ENCODE assay signal across 9 cellular contexts in the genomic region with DNA sequence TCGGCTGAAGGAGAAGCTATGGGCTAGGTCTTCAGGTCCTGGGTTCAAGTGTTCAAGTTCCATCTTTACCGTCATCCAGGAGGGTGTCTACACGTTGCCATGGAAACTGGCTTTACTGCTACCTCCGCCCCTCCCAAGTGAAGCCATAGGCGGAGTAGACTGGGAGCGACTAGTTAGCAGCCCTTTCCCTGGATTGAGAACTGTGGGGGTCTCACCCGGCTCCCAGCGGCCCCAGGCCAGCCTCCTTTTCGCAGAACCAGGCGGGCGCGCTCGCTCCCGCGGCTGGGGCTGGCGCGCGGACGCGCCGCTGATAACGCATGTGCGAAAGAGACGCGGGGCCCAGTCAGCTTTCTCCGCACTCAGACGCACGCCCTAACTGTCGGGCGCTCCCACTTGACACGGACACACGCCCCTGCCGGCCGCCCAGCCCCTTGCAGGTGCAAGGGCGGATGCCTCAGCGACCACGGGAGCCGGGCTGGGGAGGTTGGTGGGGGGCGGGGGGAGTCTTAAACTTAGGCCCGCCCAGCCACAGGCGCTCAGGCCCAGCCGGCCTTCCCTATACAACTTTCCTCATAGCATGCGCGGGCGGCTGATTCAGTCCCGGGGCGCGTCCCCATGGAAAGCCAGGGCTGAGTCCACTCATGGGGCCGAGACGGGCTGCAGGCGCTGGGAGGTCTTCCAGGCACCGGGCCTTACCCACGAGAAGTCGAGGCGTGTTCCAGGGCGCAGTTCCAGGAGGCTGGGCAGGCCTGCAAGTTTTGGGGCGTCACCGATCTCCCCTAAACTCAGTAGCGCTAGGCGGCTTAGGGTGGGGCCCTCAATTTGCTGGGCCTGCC. TPM values are rescaled to one million over a fixed set of nuclear protein-coding genes. Genes with fewer than 3 reads are reported as not detected.
DNase-seq lines count a peak whose midpoint lies in the region; ATAC-seq, FAIRE-seq and TF ChIP-seq lines count a peak whose summit lies in the region.
"Had no signal": no experiment of that assay in that cellular context is flagged by ENCODE, and none has a peak within 500 bp of the region (broad histone marks: within the 10 kb centered on the region; RNA-seq: fewer than 3 reads in every experiment).

No MANE protein-coding gene starts in this region.

- DNase-seq in BJ (ENCODE audit: low read depth), result no peak
- DNase-seq in NCI-H1092 (lab: John Stamatoyannopoulos, UW), result peak; percentile 78
- DNase-seq in activated CD4-positive, CD25-positive, alpha-beta regulatory T cell treated with anti-CD3 and anti-CD28 coated beads, Interleukin-2, amount 50 U/mL, for 16 hours (ENCODE audit: low read depth, low spot score), result peak; percentile 40
- DNase-seq in chondrocyte (ENCODE audit: low spot score), result no peak
- peak; percentile 88 to 89 for DNase-seq in left colon
- DNase-seq in stimulated activated CD4-positive, alpha-beta T cell treated with anti-CD3 and anti-CD28 coated beads, Interleukin-4, amount 100 ng/mL, for 24 hours, result peak; percentile 78
- no peak for DNase-seq in HTR-8/SVneo (ENCODE audit: insufficient read length, low spot score)

- peaks cover 4% of the 10 kb centered on the region for H3K36me3 Mint-ChIP-seq in chondrocyte (ENCODE audit: low read depth)

- no peaks in the 10 kb centered on the region for H3K27me3 ChIP-seq in BJ (ENCODE audit: control insufficient read depth, insufficient read depth, low read length)

- H3K9me3 Mint-ChIP-seq in chondrocyte (ENCODE audit: low read depth), result no peaks in the 10 kb centered on the region

- H3K4me3 ChIP-seq in BJ (ENCODE audit: low read depth, low read length), result peak overlapping the region; percentile 36

- H3K4me3 Mint-ChIP-seq in chondrocyte (ENCODE audit: unreplicated experiment), result peak overlapping the region; percentile 47

- H3K36me3 ChIP-seq in BJ (ENCODE audit: control insufficient read depth, insufficient read depth, low read length), result peaks cover 11% of the 10 kb centered on the region

- no peak for FAIRE-seq in HTR-8/SVneo (lab: Jason Lieb, UNC)

- intact Hi-C loops in left colon (cut with DNase I, micrococcal nuclease), result no loop called here

- H3K27ac Mint-ChIP-seq in chondrocyte (ENCODE audit: unreplicated experiment), result no peak overlapping the region

- TF ChIP-seq CTCF in BJ (IDR thresholded peaks at IDR 0.05; ENCODE audit: insufficient read depth, low read depth, low read length), result peak; percentile 54
- peak; percentile 71 for TF ChIP-seq CTCF in chondrocyte (IDR thresholded peaks at IDR 0.05)

- no peaks in the 10 kb centered on the region for H3K27me3 Mint-ChIP-seq in chondrocyte (ENCODE audit: low read depth)

- H3K4me1 Mint-ChIP-seq in chondrocyte (ENCODE audit: low read depth), result peaks cover 12% of the 10 kb centered on the region

- POLR2A ChIA-PET in BJ (lab: Charles Lee), result interaction anchor here (0.5 kb wide), 1 partner anchor 54 kb away, joined by 3 read pairs; no protein-coding TSS in a partner anchor

- ATAC-seq in GM19395 (IDR thresholded peaks at IDR 0.05; ENCODE audit: unreplicated experiment) (peak; percentile 74), left colon (peak; percentile 88)

- CTCF ChIA-PET in BJ (lab: Yijun Ruan, JAX), result interaction anchor here (1.0 to 17.0 kb wide), 8 partner anchors 9 to 116 kb away, joined by 3 to 147 read pairs (median 4); no protein-coding TSS in a partner anchor

RNA-seq across cellular contexts. Expression of a gene that starts 7.4 kb away (rescaled TPM):
- polyA plus RNA-seq in BJ (2011; rRNA removed), result 6.6 and 12.4 TPM in 2 replicates
- polyA minus RNA-seq in BJ (2011; rRNA and poly(A)+ RNA removed), result 3.9 and 4.4 TPM in 2 replicates
- total RNA-seq in chondrocyte, result 8.9 to 10.6 TPM (median 9.7 TPM) in 3 replicates
- total RNA-seq in left colon, result 10 to 100 TPM; 23.0 to 33.5 TPM

RNA-seq across cellular contexts. Expression of a gene that starts 7.7 kb away (rescaled TPM):
- 1.4 and 1.8 TPM in 2 replicates for polyA plus RNA-seq in BJ (2011; rRNA removed)
- polyA minus RNA-seq in BJ (2011; rRNA and poly(A)+ RNA removed), result 0.47 and 1.2 TPM in 2 replicates
- 4.3 to 5.5 TPM (median 4.5 TPM) in 3 replicates for total RNA-seq in chondrocyte
- 10 to 100 TPM in 1 of 2 donors, 1 to 10 TPM in 1; 7.7 to 23.1 TPM for total RNA-seq in left colon

RNA-seq across cellular contexts. Expression of a gene that starts 19.8 kb away (rescaled TPM):
- 55.1 and 88.8 TPM in 2 replicates for polyA plus RNA-seq in BJ (2011; rRNA removed)
- polyA minus RNA-seq in BJ (2011; rRNA and poly(A)+ RNA removed), result 51.8 and 148 TPM in 2 replicates
- 73.7 to 91.1 TPM (median 75.2 TPM) in 3 replicates for total RNA-seq in chondrocyte
- total RNA-seq in left colon, result 100 to 1,000 TPM in 1 of 2 donors, 10 to 100 TPM in 1; 88.9 to 160 TPM

RNA-seq across cellular contexts. Expression of a gene that starts 37.3 kb away (rescaled TPM):
- polyA plus RNA-seq in BJ (2011; rRNA removed), result not detected in 2 replicates
- not detected in 2 replicates for polyA minus RNA-seq in BJ (2011; rRNA and poly(A)+ RNA removed)
- total RNA-seq in chondrocyte (not detected in 3 replicates), left colon (under 1 TPM in 1 of 2 donors, not detected in 1; 0.21 TPM)
- total RNA-seq: HT1080 had no signal

RNA-seq across cellular contexts. Expression of a gene that starts 37.4 kb away (rescaled TPM):
- polyA plus RNA-seq in BJ (2011; rRNA removed), result 0.17 and 0.38 TPM in 2 replicates
- polyA minus RNA-seq in BJ (2011; rRNA and poly(A)+ RNA removed), result 0.28 TPM in 1 of 2 replicates, not detected in the other
- 0.30 to 0.36 TPM (median 0.36 TPM) in 3 replicates for total RNA-seq in chondrocyte
- 1 to 10 TPM; 1.5 to 3.6 TPM for total RNA-seq in left colon

Comparison
In these comparisons a context has a peak if more than half of its experiments do, and no peak if none do; other contexts are left out.
1. DNase-seq: peak in NCI-H1092 (single experiment), activated CD4-positive, CD25-positive, alpha-beta regulatory T cell treated with anti-CD3 and anti-CD28 coated beads, Interleukin-2, amount 50 U/mL, for 16 hours (single experiment), left colon (2 of 2) and stimulated activated CD4-positive, alpha-beta T cell treated with anti-CD3 and anti-CD28 coated beads, Interleukin-4, amount 100 ng/mL, for 24 hours (single experiment); none in BJ (single experiment), chondrocyte (single experiment) and HTR-8/SVneo (single experiment).